21 cellular contexts compared by ENCODE assay signal in the genomic region with DNA sequence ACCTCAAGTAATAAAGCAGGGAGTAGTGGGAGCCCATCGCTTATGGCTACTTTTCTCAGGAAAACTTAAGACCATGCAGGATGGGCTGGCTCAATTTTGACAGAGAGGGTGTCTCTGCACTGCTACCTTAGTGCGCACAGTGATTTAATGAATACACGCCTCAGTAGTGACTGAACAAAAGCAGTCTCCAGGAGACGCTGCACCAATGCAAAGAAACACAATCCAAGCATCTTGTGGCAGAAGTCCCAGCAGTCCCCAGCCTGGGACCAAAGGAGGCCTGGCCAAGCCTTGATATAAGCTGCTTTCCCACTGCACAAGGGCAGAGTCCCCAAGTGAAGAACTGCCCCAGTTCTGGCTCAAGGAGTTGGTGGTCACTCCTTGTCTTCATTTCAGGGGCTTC.
"Had no signal": no experiment of that assay in that cellular context is flagged by ENCODE, and none has a peak within 500 bp of the region (broad histone marks: within the 10 kb centered on the region; RNA-seq: fewer than 3 reads in every experiment).

No MANE protein-coding gene starts in this region.

- H3K36me3 ChIP-seq: cardiac muscle cell, gastroesophageal sphincter, neutrophil, right lobe of liver, WERI-Rb-1 had no signal

- H3K4me3 ChIP-seq: cardiac muscle cell, gastroesophageal sphincter, hepatocyte, right lobe of liver had no signal

- DNase-seq: activated CD4-positive, alpha-beta T cell treated with anti-CD3 and anti-CD28 coated beads for 36 hours; activated CD8-positive, alpha-beta memory T cell treated with anti-CD3 and anti-CD28 coated beads, Interleukin-2, amount 50 U/mL, for 4 hours; activated CD8-positive, alpha-beta T cell treated with anti-CD3 and anti-CD28 coated beads for 36 hours; activated gamma-delta T cell treated with Interleukin-2 at 50 U/mL for 16 hours; activated naive CD8-positive, alpha-beta T cell treated with anti-CD3 and anti-CD28 coated beads for 36 hours; activated T-cell treated with anti-CD3 and anti-CD28 coated beads, Interleukin-2, amount 50 U/mL, for 72 hours; cortex of kidney; left ventricle myocardium superior; mesendoderm; right lobe of liver; stimulated activated CD4-positive, alpha-beta T cell treated with anti-CD3 and anti-CD28 coated beads, Interleukin-12 subunit alpha, Interleukin-12 subunit beta, amount 100 ng/mL, for 4 hours; stimulated activated CD4-positive, alpha-beta T cell treated with anti-CD3 and anti-CD28 coated beads, Interleukin-4, amount 100 ng/mL, for 1 hour; stimulated activated CD8-positive, alpha-beta memory T cell treated with anti-CD3 and anti-CD28 coated beads, Interleukin-4, amount 100 ng/mL, for 48 hours; stimulated activated naive CD8-positive, alpha-beta T cell treated with anti-CD3 and anti-CD28 coated beads, Interleukin-15, Interleukin-2, amounts not matched to agents 100 U/mL and 50 U/mL, for 24 hours; T-cell; T1000; WERI-Rb-1 had no signal

- H3K27me3 Mint-ChIP-seq: activated CD8-positive, alpha-beta T cell treated with anti-CD3 and anti-CD28 coated beads for 36 hours; activated naive CD8-positive, alpha-beta T cell treated with anti-CD3 and anti-CD28 coated beads for 36 hours had no signal

- H3K27ac ChIP-seq: cardiac muscle cell, hepatocyte, neutrophil, WERI-Rb-1 had no signal

- H3K4me3 Mint-ChIP-seq: activated CD4-positive, alpha-beta T cell treated with anti-CD3 and anti-CD28 coated beads for 36 hours; activated CD8-positive, alpha-beta T cell treated with anti-CD3 and anti-CD28 coated beads for 36 hours; activated naive CD8-positive, alpha-beta T cell treated with anti-CD3 and anti-CD28 coated beads for 36 hours; activated T-cell treated with anti-CD3 and anti-CD28 coated beads, Interleukin-2, amount 50 U/mL, for 72 hours; T-cell had no signal

- H3K27me3 ChIP-seq: gastroesophageal sphincter, hepatocyte, right lobe of liver had no signal

- H3K9me3 Mint-ChIP-seq: activated CD8-positive, alpha-beta T cell treated with anti-CD3 and anti-CD28 coated beads for 36 hours; activated naive CD8-positive, alpha-beta T cell treated with anti-CD3 and anti-CD28 coated beads for 36 hours had no signal

- H3K36me3 Mint-ChIP-seq: activated naive CD8-positive, alpha-beta T cell treated with anti-CD3 and anti-CD28 coated beads for 36 hours; T-cell had no signal

- H3K9me3 ChIP-seq: gastroesophageal sphincter, neutrophil, right lobe of liver had no signal

- H3K27ac Mint-ChIP-seq: activated CD4-positive, alpha-beta T cell treated with anti-CD3 and anti-CD28 coated beads for 36 hours; activated CD8-positive, alpha-beta T cell treated with anti-CD3 and anti-CD28 coated beads for 36 hours; activated naive CD8-positive, alpha-beta T cell treated with anti-CD3 and anti-CD28 coated beads for 36 hours; activated T-cell treated with anti-CD3 and anti-CD28 coated beads, Interleukin-2, amount 50 U/mL, for 72 hours; T-cell had no signal
